Comparison of ENCODE assay signal across 7 cellular contexts in the genomic region with DNA sequence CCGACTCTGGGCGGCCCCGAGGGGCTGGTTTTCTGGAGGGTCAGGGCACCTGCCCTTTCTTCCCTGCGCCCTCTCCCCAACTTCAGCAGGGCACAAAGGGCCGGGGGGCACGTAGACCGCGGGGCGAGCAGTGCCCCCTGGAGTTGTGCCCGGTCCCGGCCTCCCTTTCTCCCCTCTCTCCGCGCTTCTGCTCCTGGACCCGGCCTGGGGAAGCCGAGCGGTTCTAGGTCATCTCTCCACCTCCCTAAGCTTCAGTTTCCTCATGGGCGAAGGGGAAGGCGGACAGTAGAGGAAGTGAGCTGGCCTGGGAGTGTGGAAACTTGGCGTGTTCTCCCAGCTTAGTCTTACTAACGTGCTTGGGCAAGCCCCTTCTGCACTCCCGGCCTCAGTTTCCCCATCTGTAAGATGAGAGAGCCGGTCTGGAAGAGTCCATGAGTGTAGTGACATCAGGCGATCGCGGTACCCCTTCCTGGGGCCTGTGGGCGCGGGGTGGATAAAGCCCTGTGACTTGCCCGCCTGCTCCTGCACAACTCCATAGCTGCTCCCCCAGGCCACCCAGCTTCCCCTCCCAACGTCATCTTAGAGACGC.
A peak's percentile ranks its signal among the peaks of the same experiment; 100 is the strongest.
DNase-seq lines count a peak whose midpoint lies in the region; FAIRE-seq and TF ChIP-seq lines count a peak whose summit lies in the region.

No MANE protein-coding gene starts in this region.

- FAIRE-seq in HTR-8/SVneo (lab: Jason Lieb, UNC) (peak; percentile 54), keratinocyte (lab: Jason Lieb, UNC) (peak; percentile 90)

- H3K27me3 ChIP-seq in adrenal gland, result no peaks in the 10 kb centered on the region
- no peaks in the 10 kb centered on the region for H3K27me3 ChIP-seq in keratinocyte (ENCODE audit: control insufficient read depth, extremely low read depth, insufficient read depth, low read length)

- peak overlapping the region; percentile 93 for H3K9ac ChIP-seq in keratinocyte (ENCODE audit: control insufficient read depth, extremely low read depth, insufficient read depth, low read length)

- dilution Hi-C loops in keratinocyte (cut with MboI; ENCODE audit: extremely low pct_ligation_motif_present, low sequenced_read_pairs), result no loop called here

- peaks cover 21 to 23% of the 10 kb centered on the region in 2 donors for H3K4me1 ChIP-seq in adrenal gland (replicated peaks in 1 of 2)
- peaks cover 29% of the 10 kb centered on the region for H3K4me1 ChIP-seq in keratinocyte (ENCODE audit: control insufficient read depth, extremely low read depth, insufficient read depth, low read length)

- peak overlapping the region in 4 of 5 donors; percentile 66 to 93 (median 86) for H3K27ac ChIP-seq in adrenal gland
- peak overlapping the region; percentile 97 for H3K27ac ChIP-seq in keratinocyte (ENCODE audit: control insufficient read depth, insufficient read depth, low read length)

- DNase-seq in HTR-8/SVneo (ENCODE audit: insufficient read length, low spot score) (peak; percentile 39), adrenal gland (peak; percentile 37 to 61 (median 56)), keratinocyte (ENCODE audit: low read depth, low spot score) (peak; percentile 60), stromal cell of bone marrow (ENCODE audit: low read depth) (peak; percentile 39), GM19240 (ENCODE audit: insufficient read length, low spot score) (no peak), globus pallidus (ENCODE audit: low spot score) (no peak), COR-L47 (lab: John Stamatoyannopoulos, UW) (no peak)

- intact Hi-C loops in adrenal gland (cut with DNase I), result loop anchor here in 1 of 2 donors (10.0 kb wide), 1 partner anchor 243 kb away; the partner anchor contains the start of gene CCND2

- TF ChIP-seq POLR2A in adrenal gland (IDR thresholded peaks at IDR 0.05), result no peak

- peak overlapping the region; percentile 86 for H3K4me2 ChIP-seq in keratinocyte (ENCODE audit: control insufficient read depth, extremely low read depth, insufficient read depth, low read depth, low read length)

- 44 to 61% (median 60%) methylated on average over 18 to 30 of the region's 30 CpGs for WGBS in adrenal gland, 4 donors

- H3K4me3 ChIP-seq in adrenal gland (peak overlapping the region in 1 of 4 donors; percentile 59), keratinocyte (ENCODE audit: control insufficient read depth in 2 of 3, extremely low read depth in 1 of 3, insufficient read depth in 2 of 3, low read depth in 1 of 3, low read length in 3 of 3) (peak overlapping the region; percentile 14 to 52 (median 39))

- H3K9me1 ChIP-seq in keratinocyte (ENCODE audit: control insufficient read depth, extremely low read depth, insufficient read depth, low read length), result no peaks in the 10 kb centered on the region

- no peak for TF ChIP-seq CTCF in adrenal gland (IDR thresholded peaks at IDR 0.05)
- TF ChIP-seq CTCF in keratinocyte (optimal IDR thresholded peaks at IDR 0.05 in 1 of 3, IDR thresholded peaks at IDR 0.05 in 1 of 3, conservative IDR thresholded peaks at IDR 0.05 in 1 of 3; ENCODE audit: extremely low read depth in 1 of 3, insufficient read depth in 2 of 3, low read length in 3 of 3), result no peak

- H3K79me2 ChIP-seq in keratinocyte (ENCODE audit: control insufficient read depth, insufficient read depth, low read length), result no peaks in the 10 kb centered on the region

- H4K20me1 ChIP-seq in keratinocyte (ENCODE audit: control insufficient read depth, extremely low read depth, insufficient read depth, low read length), result no peaks in the 10 kb centered on the region

- H3K9me3 ChIP-seq in adrenal gland (replicated peaks in 1 of 3) (no peaks in the 10 kb centered on the region), keratinocyte (ENCODE audit: control insufficient read depth, low read depth, low read length) (no peaks in the 10 kb centered on the region)

- no peaks in the 10 kb centered on the region for H3K36me3 ChIP-seq in adrenal gland (replicated peaks in 1 of 2)
- H3K36me3 ChIP-seq in keratinocyte (ENCODE audit: control insufficient read depth in 2 of 2, extremely low read depth in 1 of 2, insufficient read depth in 2 of 2, low read length in 2 of 2), result no peaks in the 10 kb centered on the region

- no peak overlapping the region for H2AFZ ChIP-seq in keratinocyte (ENCODE audit: control insufficient read depth, low read length)

Comparison
In these comparisons a context has a peak if more than half of its experiments do, and no peak if none do; other contexts are left out.
1. DNase-seq: peak in HTR-8/SVneo (single experiment), adrenal gland (7 of 7), keratinocyte (single experiment) and stromal cell of bone marrow (single experiment); none in GM19240 (single experiment), globus pallidus (single experiment) and COR-L47 (single experiment).